Comparison of ENCODE assay signal across 14 cellular contexts in the genomic region with DNA sequence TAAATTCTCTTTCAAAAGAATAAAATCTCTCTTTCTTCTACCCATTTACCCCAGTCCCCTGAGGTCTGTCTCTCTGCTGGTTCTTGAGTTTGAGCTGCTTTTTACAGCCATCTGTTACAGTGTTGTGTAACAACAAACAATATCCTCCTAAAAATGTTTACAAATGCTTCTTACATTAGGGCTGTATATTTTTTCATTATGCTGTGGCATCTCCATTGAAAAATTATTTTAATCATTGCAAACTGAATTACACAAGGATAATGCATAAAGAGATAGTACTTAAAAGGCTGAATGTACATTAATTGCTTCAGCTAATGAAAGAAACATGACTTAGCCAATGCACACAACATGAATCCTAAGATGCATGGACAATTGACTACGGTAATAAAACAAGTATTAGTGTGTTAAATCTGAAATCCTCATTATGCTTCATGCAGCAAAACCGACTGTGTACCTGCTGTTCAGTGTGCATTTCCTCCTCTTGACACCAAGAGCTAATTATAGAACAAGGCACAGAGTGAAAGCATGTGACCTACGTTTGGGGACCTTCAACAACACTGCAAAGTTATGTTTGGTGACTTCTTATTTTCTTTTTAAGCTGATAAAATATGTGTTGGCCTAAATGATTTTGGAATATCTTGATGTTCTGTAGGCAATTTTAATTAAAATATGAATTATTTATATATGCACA.
A peak's percentile ranks its signal among the peaks of the same experiment; 100 is the strongest.
DNase-seq lines count a peak whose midpoint lies in the region; ATAC-seq and TF ChIP-seq lines count a peak whose summit lies in the region.
"Had no signal": no experiment of that assay in that cellular context is flagged by ENCODE, and none has a peak within 500 bp of the region (broad histone marks: within the 10 kb centered on the region; RNA-seq: fewer than 3 reads in every experiment).

No MANE protein-coding gene starts in this region.

- H3K27me3 Mint-ChIP-seq in activated CD4-positive, alpha-beta memory T cell treated with anti-CD3 and anti-CD28 coated beads, Interleukin-2, amount 10 ng/mL, durations not matched to agents 7 days and 5 days = peaks cover 8% of the 10 kb centered on the region
- no peaks in the 10 kb centered on the region for H3K27me3 Mint-ChIP-seq in WTC11 (ENCODE audit: low read depth)

- H3K36me3 ChIP-seq in A673 (ENCODE audit: insufficient read depth, low read length, poor library complexity, severe bottlenecking) (no peaks in the 10 kb centered on the region), right atrium auricular region (no peaks in the 10 kb centered on the region)
- H3K36me3 ChIP-seq: colonic mucosa, lower lobe of right lung, upper lobe of left lung had no signal

- H3K4me3 ChIP-seq in A673 (ENCODE audit: low read depth, low read length, poor library complexity, severe bottlenecking) (no peak overlapping the region), right atrium auricular region (no peak overlapping the region)
- H3K4me3 ChIP-seq: colonic mucosa, lower lobe of right lung, upper lobe of left lung had no signal

- BruUV-seq in A673 (replicated peaks; lab: Mats Ljungman, UMichigan) = no TSS peak

- POLR2A ChIA-PET in A673 (lab: Charles Lee; ENCODE audit: low non-redundant PET) = no interaction called here
- POLR2A ChIA-PET in activated CD4-positive, alpha-beta memory T cell treated with anti-CD3 and anti-CD28 coated beads, Interleukin-2, amount 10 ng/mL, durations not matched to agents 7 days and 5 days (lab: Charles Lee) = no interaction called here
- POLR2A ChIA-PET in WTC11 (lab: Charles Lee) = no interaction called here

- no peaks in the 10 kb centered on the region for H3K36me3 Mint-ChIP-seq in activated CD4-positive, alpha-beta memory T cell treated with anti-CD3 and anti-CD28 coated beads, Interleukin-2, amount 10 ng/mL, durations not matched to agents 7 days and 5 days (ENCODE audit: low read depth)
- no peaks in the 10 kb centered on the region for H3K36me3 Mint-ChIP-seq in WTC11

- peak; percentile 37 for DNase-seq in A673 (ENCODE audit: low spot score)
- DNase-seq in activated CD4-positive, alpha-beta memory T cell treated with anti-CD3 and anti-CD28 coated beads, Interleukin-2, amount 10 ng/mL, durations not matched to agents 7 days and 5 days = no peak
- DNase-seq in WTC11 (ENCODE audit: low spot score) = no peak
- no peak for DNase-seq in MV-4-11 (lab: John Stamatoyannopoulos, UW)
- DNase-seq in right atrium auricular region (ENCODE audit: low spot score) = no peak
- DNase-seq: activated CD4-positive, alpha-beta T cell treated with anti-CD3 and anti-CD28 coated beads for 4 hours; colonic mucosa; HFFc6; lower lobe of right lung; NCI-H1105; upper lobe of left lung had no signal

- no peak overlapping the region for H3K4me3 Mint-ChIP-seq in activated CD4-positive, alpha-beta memory T cell treated with anti-CD3 and anti-CD28 coated beads, Interleukin-2, amount 10 ng/mL, durations not matched to agents 7 days and 5 days
- no peak overlapping the region for H3K4me3 Mint-ChIP-seq in WTC11
- H3K4me3 Mint-ChIP-seq: HFFc6 had no signal

- H3K9me3 ChIP-seq in A673 (ENCODE audit: low read depth, low read length, poor library complexity, severe bottlenecking) (no peaks in the 10 kb centered on the region), right atrium auricular region (no peaks in the 10 kb centered on the region)
- H3K9me3 ChIP-seq: colonic mucosa, lower lobe of right lung, upper lobe of left lung had no signal

- peak; percentile 80 for ATAC-seq in GM18907 (IDR thresholded peaks at IDR 0.05; ENCODE audit: unreplicated experiment)
- peak; percentile 73 for ATAC-seq in HG02678 (IDR thresholded peaks at IDR 0.05; ENCODE audit: unreplicated experiment)
- ATAC-seq in HG03575 (IDR thresholded peaks at IDR 0.05; ENCODE audit: extremely low read depth, insufficient number of reproducible peaks, low FRiP score, unreplicated experiment) = peak; percentile 70
- no peak for ATAC-seq in WTC11
- ATAC-seq: lower lobe of right lung had no signal

- H3K4me1 Mint-ChIP-seq in activated CD4-positive, alpha-beta memory T cell treated with anti-CD3 and anti-CD28 coated beads, Interleukin-2, amount 10 ng/mL, durations not matched to agents 7 days and 5 days = peaks cover 2% of the 10 kb centered on the region
- H3K4me1 Mint-ChIP-seq in WTC11 = peaks cover 8% of the 10 kb centered on the region

- H3K27ac ChIP-seq in A673 (ENCODE audit: low read depth, low read length, poor library complexity, severe bottlenecking) (no peak overlapping the region), right atrium auricular region (no peak overlapping the region)
- H3K27ac ChIP-seq: colonic mucosa, lower lobe of right lung, upper lobe of left lung had no signal

- no peak for TF ChIP-seq CTCF in A673 (conservative IDR thresholded peaks at IDR 0.05; ENCODE audit: low read depth, low read length)
- TF ChIP-seq CTCF in WTC11 (IDR thresholded peaks at IDR 0.05) = no peak
- no peak for TF ChIP-seq CTCF in right atrium auricular region (IDR thresholded peaks at IDR 0.05)

- H3K27ac Mint-ChIP-seq in activated CD4-positive, alpha-beta memory T cell treated with anti-CD3 and anti-CD28 coated beads, Interleukin-2, amount 10 ng/mL, durations not matched to agents 7 days and 5 days = no peak overlapping the region
- no peak overlapping the region for H3K27ac Mint-ChIP-seq in WTC11
- H3K27ac Mint-ChIP-seq: HFFc6 had no signal

- no peaks in the 10 kb centered on the region for H3K9me3 Mint-ChIP-seq in activated CD4-positive, alpha-beta memory T cell treated with anti-CD3 and anti-CD28 coated beads, Interleukin-2, amount 10 ng/mL, durations not matched to agents 7 days and 5 days
- H3K9me3 Mint-ChIP-seq in WTC11 = no peaks in the 10 kb centered on the region
- H3K9me3 Mint-ChIP-seq: HFFc6 had no signal

- H3K4me1 ChIP-seq in A673 (ENCODE audit: insufficient read depth, low read length, poor library complexity, severe bottlenecking) (peaks cover 14% of the 10 kb centered on the region), right atrium auricular region (no peaks in the 10 kb centered on the region)
- H3K4me1 ChIP-seq: colonic mucosa, lower lobe of right lung, upper lobe of left lung had no signal

- intact Hi-C loops in A673 (cut with micrococcal nuclease; ENCODE audit: unreplicated experiment) = no loop called here

- CTCF ChIA-PET in A673 (lab: Charles Lee) (no interaction called here), WTC11 (lab: Charles Lee) (no interaction called here)
- CTCF ChIA-PET in activated CD4-positive, alpha-beta memory T cell treated with anti-CD3 and anti-CD28 coated beads, Interleukin-2, amount 10 ng/mL, durations not matched to agents 7 days and 5 days (lab: Charles Lee) = no interaction called here

- H3K27me3 ChIP-seq in A673 (replicated peaks; ENCODE audit: insufficient read depth, low read depth, low read length, poor library complexity) (no peaks in the 10 kb centered on the region), right atrium auricular region (no peaks in the 10 kb centered on the region)
- H3K27me3 ChIP-seq: colonic mucosa, upper lobe of left lung had no signal

TF ChIP-seq in WTC11, 78 proteins besides CTCF, POLR2A, EP300 and RAD21 (continues in another document):
- TF ChIP-seq, protein P1, sequence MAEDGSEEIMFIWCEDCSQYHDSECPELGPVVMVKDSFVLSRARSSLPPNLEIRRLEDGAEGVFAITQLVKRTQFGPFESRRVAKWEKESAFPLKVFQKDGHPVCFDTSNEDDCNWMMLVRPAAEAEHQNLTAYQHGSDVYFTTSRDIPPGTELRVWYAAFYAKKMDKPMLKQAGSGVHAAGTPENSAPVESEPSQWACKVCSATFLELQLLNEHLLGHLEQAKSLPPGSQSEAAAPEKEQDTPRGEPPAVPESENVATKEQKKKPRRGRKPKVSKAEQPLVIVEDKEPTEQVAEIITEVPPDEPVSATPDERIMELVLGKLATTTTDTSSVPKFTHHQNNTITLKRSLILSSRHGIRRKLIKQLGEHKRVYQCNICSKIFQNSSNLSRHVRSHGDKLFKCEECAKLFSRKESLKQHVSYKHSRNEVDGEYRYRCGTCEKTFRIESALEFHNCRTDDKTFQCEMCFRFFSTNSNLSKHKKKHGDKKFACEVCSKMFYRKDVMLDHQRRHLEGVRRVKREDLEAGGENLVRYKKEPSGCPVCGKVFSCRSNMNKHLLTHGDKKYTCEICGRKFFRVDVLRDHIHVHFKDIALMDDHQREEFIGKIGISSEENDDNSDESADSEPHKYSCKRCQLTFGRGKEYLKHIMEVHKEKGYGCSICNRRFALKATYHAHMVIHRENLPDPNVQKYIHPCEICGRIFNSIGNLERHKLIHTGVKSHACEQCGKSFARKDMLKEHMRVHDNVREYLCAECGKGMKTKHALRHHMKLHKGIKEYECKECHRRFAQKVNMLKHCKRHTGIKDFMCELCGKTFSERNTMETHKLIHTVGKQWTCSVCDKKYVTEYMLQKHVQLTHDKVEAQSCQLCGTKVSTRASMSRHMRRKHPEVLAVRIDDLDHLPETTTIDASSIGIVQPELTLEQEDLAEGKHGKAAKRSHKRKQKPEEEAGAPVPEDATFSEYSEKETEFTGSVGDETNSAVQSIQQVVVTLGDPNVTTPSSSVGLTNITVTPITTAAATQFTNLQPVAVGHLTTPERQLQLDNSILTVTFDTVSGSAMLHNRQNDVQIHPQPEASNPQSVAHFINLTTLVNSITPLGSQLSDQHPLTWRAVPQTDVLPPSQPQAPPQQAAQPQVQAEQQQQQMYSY (CRISPR knock-in tag; IDR thresholded peaks at IDR 0.05) = no peak
- TF ChIP-seq, protein P2, sequence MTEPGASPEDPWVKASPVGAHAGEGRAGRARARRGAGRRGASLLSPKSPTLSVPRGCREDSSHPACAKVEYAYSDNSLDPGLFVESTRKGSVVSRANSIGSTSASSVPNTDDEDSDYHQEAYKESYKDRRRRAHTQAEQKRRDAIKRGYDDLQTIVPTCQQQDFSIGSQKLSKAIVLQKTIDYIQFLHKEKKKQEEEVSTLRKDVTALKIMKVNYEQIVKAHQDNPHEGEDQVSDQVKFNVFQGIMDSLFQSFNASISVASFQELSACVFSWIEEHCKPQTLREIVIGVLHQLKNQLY (CRISPR knock-in tag; IDR thresholded peaks at IDR 0.05) = no peak
- TF ChIP-seq GABPB1 (CRISPR knock-in tag; IDR thresholded peaks at IDR 0.05) = no peak
- TF ChIP-seq NFYB (CRISPR knock-in tag; conservative IDR thresholded peaks at IDR 0.05; ENCODE audit: low read depth) = no peak
- no peak for TF ChIP-seq FOXJ3 (CRISPR knock-in tag; IDR thresholded peaks at IDR 0.05; ENCODE audit: borderline replicate concordance)
- no peak for TF ChIP-seq ZNF263 (CRISPR knock-in tag; IDR thresholded peaks at IDR 0.05; ENCODE audit: low read depth)
- TF ChIP-seq ZNF317 (CRISPR knock-in tag; IDR thresholded peaks at IDR 0.05; ENCODE audit: borderline replicate concordance, low read depth) = no peak
- TF ChIP-seq, protein P3, sequence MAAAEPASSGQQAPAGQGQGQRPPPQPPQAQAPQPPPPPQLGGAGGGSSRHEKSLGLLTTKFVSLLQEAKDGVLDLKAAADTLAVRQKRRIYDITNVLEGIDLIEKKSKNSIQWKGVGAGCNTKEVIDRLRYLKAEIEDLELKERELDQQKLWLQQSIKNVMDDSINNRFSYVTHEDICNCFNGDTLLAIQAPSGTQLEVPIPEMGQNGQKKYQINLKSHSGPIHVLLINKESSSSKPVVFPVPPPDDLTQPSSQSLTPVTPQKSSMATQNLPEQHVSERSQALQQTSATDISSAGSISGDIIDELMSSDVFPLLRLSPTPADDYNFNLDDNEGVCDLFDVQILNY (CRISPR knock-in tag; IDR thresholded peaks at IDR 0.05) = no peak
- TF ChIP-seq NFATC4 (CRISPR knock-in tag; IDR thresholded peaks at IDR 0.05) = no peak
